ENCODE assay signal across 8 cellular contexts in the genomic region with DNA sequence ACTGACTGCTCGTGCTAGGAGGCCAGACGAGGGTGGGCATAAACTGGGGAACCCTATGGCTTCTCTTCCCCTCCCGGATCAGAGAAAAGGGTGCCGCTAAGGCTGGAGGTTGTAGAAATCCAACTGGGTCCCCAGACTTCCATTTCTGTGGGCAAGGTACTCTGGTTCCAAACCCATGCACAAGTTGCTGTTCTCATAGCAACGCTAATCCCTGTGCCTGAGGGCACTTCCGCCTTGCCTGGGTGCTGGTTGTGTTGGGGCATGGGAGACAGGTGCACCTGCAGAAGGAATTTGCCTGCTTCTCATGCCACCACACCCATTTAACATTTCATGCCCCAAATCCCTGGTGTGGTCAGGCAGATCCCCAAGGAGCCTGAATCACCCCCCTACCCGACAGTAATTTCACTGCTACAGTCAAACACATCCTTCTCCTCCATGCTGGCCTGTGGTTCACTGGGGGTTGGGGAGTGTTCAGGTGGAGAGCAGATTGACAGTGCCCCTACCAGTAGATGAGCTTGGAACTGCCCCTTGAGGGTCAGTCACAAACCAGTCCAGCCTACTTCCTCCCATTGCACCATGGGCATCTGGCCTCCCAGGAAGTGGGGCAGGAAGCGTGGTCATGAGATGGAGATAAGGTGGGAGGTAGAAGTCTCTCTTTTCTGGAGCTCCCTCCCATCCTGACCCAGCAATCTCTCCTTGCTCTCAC. TPM values are rescaled to one million over a fixed set of nuclear protein-coding genes. Genes with fewer than 3 reads are reported as not detected.
DNase-seq lines count a peak whose midpoint lies in the region; ATAC-seq and TF ChIP-seq lines count a peak whose summit lies in the region.

No MANE protein-coding gene starts in this region.

- peak overlapping the region; percentile 51 for H3K9ac ChIP-seq in mammary epithelial cell (ENCODE audit: insufficient read depth, low read length)

- CTCF ChIA-PET in HEK293 (lab: Yijun Ruan, JAX) (interaction anchor here (0.9 to 1.3 kb wide), 4 partner anchors 9 to 230 kb away, joined by 3 to 4 read pairs (median 3); no protein-coding TSS in a partner anchor), mammary epithelial cell (lab: Charles Lee; ENCODE audit: low non-redundant PET) (no interaction called here)

- peak overlapping the region; percentile 53; the same call in 1 of the 2 replicates for H3K27ac ChIP-seq in HEK293 (ENCODE audit: extremely low read depth, low read depth, low read length)
- peak overlapping the region; percentile 44 for H3K27ac ChIP-seq in mammary epithelial cell (ENCODE audit: insufficient read depth, low read depth, low read length)
- peak overlapping the region in 2 of 3 donors; percentile 61 to 75 for H3K27ac ChIP-seq in right lobe of liver
- H3K27ac ChIP-seq in testis, result no peak overlapping the region

- POLR2A ChIA-PET in HEK293 (lab: Yijun Ruan, JAX), result interaction anchor here (1.1 to 5.5 kb wide), 5 partner anchors 13 to 209 kb away, joined by 4 to 51 read pairs (median 7); partner anchors contain the start of genes HINFP and MCAM

- TF ChIP-seq CTCF in HEK293 (tag by site-specific recombination; IDR thresholded peaks at IDR 0.05) (no peak), mammary epithelial cell (conservative IDR thresholded peaks at IDR 0.05 in 1 of 2, IDR thresholded peaks at IDR 0.05 in 1 of 2; ENCODE audit: extremely low read depth in 1 of 2, insufficient read depth in 1 of 2, low read depth in 1 of 2, low read length in 2 of 2) (no peak), right lobe of liver (IDR thresholded peaks at IDR 0.05) (no peak), testis (IDR thresholded peaks at IDR 0.05) (no peak)

- peak overlapping the region; percentile 85 for H2AFZ ChIP-seq in mammary epithelial cell (ENCODE audit: low read depth, low read length)

- H3K79me2 ChIP-seq in mammary epithelial cell (ENCODE audit: insufficient read depth, low read length), result peaks cover 24% of the 10 kb centered on the region

- intact Hi-C loops in mammary epithelial cell (cut with micrococcal nuclease) (loop anchor here (10.0 kb wide), 2 partner anchors 366 to 586 kb away; no protein-coding TSS in a partner anchor), right lobe of liver (cut with DNase I) (no loop called here), testis (cut with DNase I; ENCODE audit: low total_unique reads) (no loop called here)

- H3K9me3 ChIP-seq in HEK293 (ENCODE audit: control insufficient read depth, insufficient read depth, low read depth, low read length), result no peaks in the 10 kb centered on the region
- H3K9me3 ChIP-seq in mammary epithelial cell (replicated peaks; ENCODE audit: insufficient read depth, low read length), result no peaks in the 10 kb centered on the region
- no peaks in the 10 kb centered on the region for H3K9me3 ChIP-seq in right lobe of liver
- no peaks in the 10 kb centered on the region for H3K9me3 ChIP-seq in testis

- H3K27me3 ChIP-seq in mammary epithelial cell (ENCODE audit: insufficient read depth, low read length), result no peaks in the 10 kb centered on the region
- H3K27me3 ChIP-seq in right lobe of liver, result no peaks in the 10 kb centered on the region
- no peaks in the 10 kb centered on the region for H3K27me3 ChIP-seq in testis

- H3K36me3 ChIP-seq in HEK293 (ENCODE audit: control insufficient read depth in 2 of 2, insufficient read depth in 1 of 2, low read length in 2 of 2), result peaks cover 0 to 39% of the 10 kb centered on the region in 2 experiments; a peak in 1 of 3 replicates
- no peaks in the 10 kb centered on the region for H3K36me3 ChIP-seq in mammary epithelial cell (ENCODE audit: insufficient read depth, low read length)
- peaks cover 0 to 18% (median 8%) of the 10 kb centered on the region in 4 donors for H3K36me3 ChIP-seq in right lobe of liver
- H3K36me3 ChIP-seq in testis (ENCODE audit: low read depth, missing control alignments), result no peaks in the 10 kb centered on the region

- peak; percentile 92 for DNase-seq in DMS53 (lab: John Stamatoyannopoulos, UW)
- peak; percentile 80 for DNase-seq in RKO (ENCODE audit: low spot score)
- DNase-seq in mammary epithelial cell, result peak; percentile 37
- no peak for DNase-seq in right lobe of liver
- no peak for DNase-seq in testis
- no peak for DNase-seq in retina

- H4K20me1 ChIP-seq in mammary epithelial cell (ENCODE audit: insufficient read depth, low read length), result no peaks in the 10 kb centered on the region

- no TSS peak for BruUV-seq in mammary epithelial cell (replicated peaks; lab: Mats Ljungman, UMichigan)

- dilution Hi-C loops in mammary epithelial cell (cut with HindIII; ENCODE audit: low sequenced_read_pairs), result loop anchor here (25.0 kb wide), 1 partner anchor 604 kb away; no protein-coding TSS in a partner anchor

- in situ Hi-C loops in mammary epithelial cell (cut with MboI; ENCODE audit: low sequenced_read_pairs in 2 of 2), result no loop called here

- ATAC-seq in right lobe of liver, result peak; percentile 17 to 45 (median 26)
- ATAC-seq in GM19328 (IDR thresholded peaks at IDR 0.05; ENCODE audit: unreplicated experiment), result no peak

- peak overlapping the region; percentile 91 for H3K4me2 ChIP-seq in mammary epithelial cell (ENCODE audit: insufficient read depth, low read depth, low read length)

- WGBS in mammary epithelial cell (ENCODE audit: low coverage, missing lambda C conversion rate), result 64% methylated on average over 6 of the region's 8 CpGs
- WGBS in right lobe of liver (ENCODE audit: insufficient coverage, low coverage, low lambda C conversion rate, missing lambda C conversion rate), result 25% methylated on average over 3 of the region's 8 CpGs
- 26 to 27% methylated on average over 7 to 8 of the region's 8 CpGs for WGBS in testis, 2 donors

- TF ChIP-seq POLR2A in right lobe of liver (IDR thresholded peaks at IDR 0.05), result no peak
- no peak for TF ChIP-seq POLR2A in testis (IDR thresholded peaks at IDR 0.05)

- H3K4me1 ChIP-seq in HEK293 (ENCODE audit: control insufficient read depth, insufficient read depth, low read length) (no peaks in the 10 kb centered on the region), mammary epithelial cell (ENCODE audit: insufficient read depth, low read length) (peaks cover 16% of the 10 kb centered on the region), right lobe of liver (peaks cover 0 to 28% (median 4%) of the 10 kb centered on the region in 4 donors), testis (peaks cover 19% of the 10 kb centered on the region)

- H3K4me3 ChIP-seq in HEK293 (ENCODE audit: low read depth, low read length) (peak overlapping the region; percentile 79), mammary epithelial cell (replicated peaks in 1 of 3; ENCODE audit: insufficient read depth in 1 of 3, low read depth in 2 of 3, low read length in 3 of 3) (peak overlapping the region; percentile 71 to 85 (median 78)), right lobe of liver (peak overlapping the region; percentile 97 to 98 (median 98)), testis (peak overlapping the region; percentile 84 to 89)

TF ChIP-seq in HEK293, 187 proteins besides CTCF, POLR2A, EP300 and RAD21 (continues in another document):
- TF ChIP-seq ZNF37A (tag by site-specific recombination; IDR thresholded peaks at IDR 0.05), result no peak
- no peak for TF ChIP-seq ZNF221 (tag by site-specific recombination; IDR thresholded peaks at IDR 0.05; ENCODE audit: borderline replicate concordance)
- TF ChIP-seq SCRT2 (tag by site-specific recombination; IDR thresholded peaks at IDR 0.05), result 0 out of 2 replicates have a peak, but pooled peaks have one; percentile 16
- peak; percentile 65 for TF ChIP-seq SP2 (tag by site-specific recombination; IDR thresholded peaks at IDR 0.05)
- peak; percentile 53; the same call in 1 of the 2 replicates for TF ChIP-seq ZNF394 (tag by site-specific recombination; IDR thresholded peaks at IDR 0.05; ENCODE audit: borderline replicate concordance)

RNA-seq across cellular contexts. Expression of gene C2CD2L, which starts 1.2 kb away (rescaled TPM):
- 1 to 10 TPM; 3.2 to 7.2 TPM for total RNA-seq in mammary epithelial cell
- 4.9 TPM for polyA plus RNA-seq in mammary epithelial cell
- 17.8 TPM for polyA minus RNA-seq in mammary epithelial cell
- 1 to 10 TPM; 5.4 to 9.7 (median 6.5) TPM for total RNA-seq in right lobe of liver
- total RNA-seq in testis, result 10 to 100 TPM; 11.7 to 12.3 TPM
- 7.8 TPM for polyA plus RNA-seq in testis (ENCODE audit: insufficient read depth, low read depth, low replicate concordance)

RNA-seq across cellular contexts. Expression of gene DPAGT1, which starts 6.7 kb away (rescaled TPM):
- total RNA-seq in mammary epithelial cell, result 10 to 100 TPM; 22.2 to 49.3 TPM
- 66.1 TPM for polyA plus RNA-seq in mammary epithelial cell
- 97.3 TPM for polyA minus RNA-seq in mammary epithelial cell
- total RNA-seq in right lobe of liver, result 10 to 100 TPM; 29.8 to 55.5 (median 41.6) TPM
- total RNA-seq in testis, result 10 to 100 TPM; 29.4 to 35.5 TPM
- 24.6 TPM for polyA plus RNA-seq in testis (ENCODE audit: insufficient read depth, low read depth, low replicate concordance)

RNA-seq across cellular contexts. Expression of gene HINFP, which starts 13.1 kb away (rescaled TPM):
- 10 to 100 TPM; 23.7 to 26.8 TPM for total RNA-seq in mammary epithelial cell
- polyA plus RNA-seq in mammary epithelial cell, result 16.1 TPM
- polyA minus RNA-seq in mammary epithelial cell, result 21.8 TPM
- 10 to 100 TPM in 4 of 6 experiments, 1 to 10 TPM in 2; 6.4 to 13.6 (median 10.7) TPM for total RNA-seq in right lobe of liver
- total RNA-seq in testis, result 10 to 100 TPM; 58.3 to 58.7 TPM
- polyA plus RNA-seq in testis (ENCODE audit: insufficient read depth, low read depth, low replicate concordance), result 38.3 TPM

RNA-seq across cellular contexts. Expression of gene HMBS, which starts 23.6 kb away (rescaled TPM):
- total RNA-seq in mammary epithelial cell (10 to 100 TPM in 1 of 2 donors, 1 to 10 TPM in 1; 8.2 to 40.6 TPM), right lobe of liver (10 to 100 TPM; 11.3 to 35.3 (median 14.6) TPM), testis (10 to 100 TPM; 17.0 to 17.3 TPM)
- polyA plus RNA-seq in mammary epithelial cell (61.3 TPM), testis (ENCODE audit: insufficient read depth, low read depth, low replicate concordance) (14.0 TPM)
- 69.8 TPM for polyA minus RNA-seq in mammary epithelial cell

RNA-seq across cellular contexts. Expression of gene ABCG4, which starts 40.5 kb away (rescaled TPM):
- total RNA-seq in mammary epithelial cell (1 to 10 TPM in 1 of 2 donors, under 1 TPM in 1; 0.33 to 1.4 TPM), right lobe of liver (under 1 TPM in 4 of 6 experiments, not detected in 2; 0.04 to 0.22 (median 0.09) TPM), testis (1 to 10 TPM; 3.9 to 5.4 TPM)
- polyA plus RNA-seq in mammary epithelial cell (0.19 TPM), testis (ENCODE audit: insufficient read depth, low read depth, low replicate concordance) (11.2 TPM)
- polyA minus RNA-seq in mammary epithelial cell, result 2.7 TPM

Comparison
In these comparisons a context has a peak if more than half of its experiments do, and no peak if none do; other contexts are left out.
1. DNase-seq: peak in DMS53 (single experiment), RKO (single experiment) and mammary epithelial cell (single experiment); none in right lobe of liver (0 of 3), testis (single experiment) and retina (single experiment).
2. H3K27ac ChIP-seq: peak in HEK293 (single experiment), mammary epithelial cell (single experiment) and right lobe of liver (2 of 3); none in testis (0 of 2).
3. Peak in every context shown above with its lines, with median percentiles within 50 percentile points of each other: H3K4me3 ChIP-seq.